9 cellular contexts compared by ENCODE assay signal in genomic region chr15:38536201-38536676, GRCh38. TPM values are rescaled to one million over a fixed set of nuclear protein-coding genes. Genes with fewer than 3 reads are reported as not detected.
A peak's percentile ranks its signal among the peaks of the same experiment; 100 is the strongest.
DNase-seq lines count a peak whose midpoint lies in the region; ATAC-seq, FAIRE-seq and TF ChIP-seq lines count a peak whose summit lies in the region.
"Had no signal": no experiment of that assay in that cellular context is flagged by ENCODE, and none has a peak within 500 bp of the region (broad histone marks: within the 10 kb centered on the region; RNA-seq: fewer than 3 reads in every experiment).

No MANE protein-coding gene starts in this region.

- peak; percentile 91 for FAIRE-seq in RCC 7860 (lab: Jason Lieb, UNC)

- H3K4me3 ChIP-seq in CD4-positive, CD25-positive, alpha-beta regulatory T cell (ENCODE audit: low read depth, low read length), result peak overlapping the region; percentile 38
- no peak overlapping the region for H3K4me3 ChIP-seq in dorsolateral prefrontal cortex

- H3K9me3 Mint-ChIP-seq in CD4-positive, CD25-positive, alpha-beta regulatory T cell, result no peaks in the 10 kb centered on the region

- H3K27me3 Mint-ChIP-seq in CD4-positive, CD25-positive, alpha-beta regulatory T cell, result no peaks in the 10 kb centered on the region

- H3K27ac Mint-ChIP-seq in CD4-positive, CD25-positive, alpha-beta regulatory T cell, result peak overlapping the region; percentile 85 to 87 (median 85)

- no peak for DNase-seq in CD4-positive, CD25-positive, alpha-beta regulatory T cell
- DNase-seq in RCC 7860 (ENCODE audit: low spot score) (peak; percentile 87), dorsolateral prefrontal cortex (peak in 2 of 10 donors; percentile 39 to 91), omental fat pad (ENCODE audit: low spot score) (peak; percentile 46), DMS153 treated with DMSO at 0.1 percent for 48 hours (lab: John Stamatoyannopoulos, UW; ENCODE audit: unreplicated experiment) (no peak)
- DNase-seq in activated CD4-positive, alpha-beta T cell treated with anti-CD3 and anti-CD28 coated beads for 4 hours, result no peak
- DNase-seq: activated effector memory CD4-positive, alpha-beta T cell treated with anti-CD3 and anti-CD28 coated beads, Interleukin-2, amount 50 U/mL, for 16 hours had no signal

- no peaks in the 10 kb centered on the region for H3K27me3 ChIP-seq in CD4-positive, CD25-positive, alpha-beta regulatory T cell (ENCODE audit: control insufficient read depth, insufficient read depth, low read length)
- H3K27me3 ChIP-seq in dorsolateral prefrontal cortex, result no peaks in the 10 kb centered on the region

- peaks cover 51% of the 10 kb centered on the region for H3K36me3 Mint-ChIP-seq in CD4-positive, CD25-positive, alpha-beta regulatory T cell

- no peak for TF ChIP-seq POLR2A in GM18505 (IDR thresholded peaks at IDR 0.05; ENCODE audit: borderline replicate concordance, extremely low read depth, insufficient read depth, insufficient read length)

- H3K4me1 ChIP-seq in CD4-positive, CD25-positive, alpha-beta regulatory T cell (ENCODE audit: control insufficient read depth, insufficient read depth, low read length, poor library complexity, severe bottlenecking), result peaks cover 91% of the 10 kb centered on the region

- peak overlapping the region in 3 of 4 donors; percentile 8 to 61 (median 31) for H3K4me3 Mint-ChIP-seq in CD4-positive, CD25-positive, alpha-beta regulatory T cell

- ATAC-seq in CD4-positive, CD25-positive, alpha-beta regulatory T cell (ENCODE audit: low read depth in 2 of 2), result no peak
- ATAC-seq in omental fat pad (ENCODE audit: low FRiP score) (peak; percentile 72), GM18505 (IDR thresholded peaks at IDR 0.05; ENCODE audit: unreplicated experiment) (no peak), HG03045 (IDR thresholded peaks at IDR 0.05; ENCODE audit: unreplicated experiment) (no peak)

- peaks cover 53 to 98% (median 85%) of the 10 kb centered on the region in 4 donors for H3K4me1 Mint-ChIP-seq in CD4-positive, CD25-positive, alpha-beta regulatory T cell

- intact Hi-C loops in dorsolateral prefrontal cortex (cut with DNase I), result no loop called here

- no peak for TF ChIP-seq CTCF in dorsolateral prefrontal cortex (IDR thresholded peaks at IDR 0.05 in 54 of 56, conservative IDR thresholded peaks at IDR 0.05 in 2 of 56; ENCODE audit: low read depth in 1 of 56, partially characterized antibody in 56 of 56)
- TF ChIP-seq CTCF in omental fat pad (IDR thresholded peaks at IDR 0.05), result no peak

- no peaks in the 10 kb centered on the region for H3K9me3 ChIP-seq in CD4-positive, CD25-positive, alpha-beta regulatory T cell (ENCODE audit: control insufficient read depth in 2 of 2, low read length in 2 of 2)

- peaks cover 55% of the 10 kb centered on the region for H3K36me3 ChIP-seq in CD4-positive, CD25-positive, alpha-beta regulatory T cell (ENCODE audit: control insufficient read depth, insufficient read depth, low read length)

- H3K27ac ChIP-seq in CD4-positive, CD25-positive, alpha-beta regulatory T cell (ENCODE audit: insufficient read depth, low read length, poor library complexity, severe bottlenecking), result peak overlapping the region; percentile 61
- H3K27ac ChIP-seq in dorsolateral prefrontal cortex, result peak overlapping the region in 51 of 59 donors; percentile 10 to 86 (median 66)

RNA-seq across cellular contexts. Expression of gene RASGRP1, which starts 28.4 kb away (rescaled TPM):
- 216 TPM for total RNA-seq in CD4-positive, CD25-positive, alpha-beta regulatory T cell
- polyA plus RNA-seq in CD4-positive, CD25-positive, alpha-beta regulatory T cell, result 100 to 1,000 TPM in 1 of 4 donors, 10 to 100 TPM in 3; 74.5 to 108 (median 86.6) TPM
- total RNA-seq in dorsolateral prefrontal cortex, result 10 to 100 TPM; 12.6 to 59.7 (median 33.3) TPM
- 1 to 10 TPM in 3 of 4 donors, under 1 TPM in 1; 0.79 to 6.2 (median 1.9) TPM for total RNA-seq in omental fat pad

Comparison
In these comparisons a context has a peak if more than half of its experiments do, and no peak if none do; other contexts are left out.
1. DNase-seq: peak in RCC 7860 (single experiment) and omental fat pad (single experiment); none in CD4-positive, CD25-positive, alpha-beta regulatory T cell (0 of 3), DMS153 treated with DMSO at 0.1 percent for 48 hours (single experiment) and activated CD4-positive, alpha-beta T cell treated with anti-CD3 and anti-CD28 coated beads for 4 hours (0 of 2).